ENCODE assay signal across 23 cellular contexts in genomic region chr4:22416403-22416802, GRCh38.
DNase-seq lines count a peak whose midpoint lies in the region; ATAC-seq and TF ChIP-seq lines count a peak whose summit lies in the region.
"Had no signal": no experiment of that assay in that cellular context is flagged by ENCODE, and none has a peak within 500 bp of the region (broad histone marks: within the 10 kb centered on the region; RNA-seq: fewer than 3 reads in every experiment).

No MANE protein-coding gene starts in this region.

- H3K4me3 ChIP-seq in AG10803 (ENCODE audit: low read length) = no peak overlapping the region
- H3K4me3 ChIP-seq: gastroesophageal sphincter, uterus had no signal

- peaks cover 35% of the 10 kb centered on the region for H3K4me1 Mint-ChIP-seq in activated T-helper 2 cell treated with anti-CD3 and anti-CD28 coated beads, Interferon-gamma antibody, Interleukin-2, Interleukin-4, amounts not matched to agents 10 μg/mL and 5 μg/mL and 100 μg/mL, durations not matched to agents 14 hours and 24 hours and 36 hours (ENCODE audit: low read depth)
- H3K4me1 Mint-ChIP-seq: activated B cell treated with CpG ODN at 0.5 μM for 24 hours, brain, neural crest cell had no signal

- ATAC-seq in GM21619 (IDR thresholded peaks at IDR 0.05; ENCODE audit: unreplicated experiment) = no peak
- ATAC-seq in HG02840 (IDR thresholded peaks at IDR 0.05; ENCODE audit: low FRiP score, unreplicated experiment) = no peak
- ATAC-seq: gastroesophageal sphincter, PC-3 had no signal

- peak overlapping the region; percentile 73 for H3K27ac Mint-ChIP-seq in activated T-helper 2 cell treated with anti-CD3 and anti-CD28 coated beads, Interferon-gamma antibody, Interleukin-2, Interleukin-4, amounts not matched to agents 10 μg/mL and 5 μg/mL and 100 μg/mL, durations not matched to agents 14 hours and 24 hours and 36 hours
- H3K27ac Mint-ChIP-seq: activated B cell treated with CpG ODN at 0.5 μM for 24 hours; activated naive CD8-positive, alpha-beta T cell treated with anti-CD3 and anti-CD28 coated beads, Interleukin-2, amount 10 ng/mL, durations not matched to agents 7 days and 5 days; mesothelial cell of epicardium had no signal

- TF ChIP-seq CTCF in AG10803 (conservative IDR thresholded peaks at IDR 0.05; ENCODE audit: low read length) = no peak

- H3K36me3 Mint-ChIP-seq in activated T-helper 2 cell treated with anti-CD3 and anti-CD28 coated beads, Interferon-gamma antibody, Interleukin-2, Interleukin-4, amounts not matched to agents 10 μg/mL and 5 μg/mL and 100 μg/mL, durations not matched to agents 14 hours and 24 hours and 36 hours (ENCODE audit: low read depth) = peaks cover 56% of the 10 kb centered on the region
- H3K36me3 Mint-ChIP-seq: activated naive CD8-positive, alpha-beta T cell treated with anti-CD3 and anti-CD28 coated beads, Interleukin-2, amount 10 ng/mL, durations not matched to agents 7 days and 5 days had no signal

- DNase-seq in AG10803 (ENCODE audit: low read depth) = peak; percentile 1
- peak; percentile 30 for DNase-seq in KBM-7
- DNase-seq in activated T-helper 2 cell treated with anti-CD3 and anti-CD28 coated beads, Interferon-gamma antibody, Interleukin-2, Interleukin-4, amounts not matched to agents 10 μg/mL and 5 μg/mL and 100 μg/mL, durations not matched to agents 14 hours and 24 hours and 36 hours (ENCODE audit: low spot score) = no peak
- DNase-seq in left kidney (ENCODE audit: low read depth, low spot score) = peak; percentile 17
- no peak for DNase-seq in HCEC 1CT
- DNase-seq in NK-92 (lab: John Stamatoyannopoulos, UW; ENCODE audit: unreplicated experiment) = no peak
- DNase-seq: ACHN; activated B cell treated with CpG ODN at 0.5 μM for 24 hours; activated CD8-positive, alpha-beta memory T cell treated with anti-CD3 and anti-CD28 coated beads for 24 hours; activated naive CD8-positive, alpha-beta T cell treated with anti-CD3 and anti-CD28 coated beads, Interleukin-2, amount 10 ng/mL, durations not matched to agents 7 days and 5 days; NCI-H2029 treated with DMSO at 0.1 percent for 48 hours; NCI-H526; PC-3; SIG-M5; stimulated activated CD8-positive, alpha-beta memory T cell treated with anti-CD3 and anti-CD28 coated beads, Interleukin-4, amount 100 ng/mL, for 48 hours; T-helper 1 cell; uterus had no signal

- no peaks in the 10 kb centered on the region for H3K9me3 Mint-ChIP-seq in activated T-helper 2 cell treated with anti-CD3 and anti-CD28 coated beads, Interferon-gamma antibody, Interleukin-2, Interleukin-4, amounts not matched to agents 10 μg/mL and 5 μg/mL and 100 μg/mL, durations not matched to agents 14 hours and 24 hours and 36 hours
- H3K9me3 Mint-ChIP-seq: activated B cell treated with CpG ODN at 0.5 μM for 24 hours; activated naive CD8-positive, alpha-beta T cell treated with anti-CD3 and anti-CD28 coated beads, Interleukin-2, amount 10 ng/mL, durations not matched to agents 7 days and 5 days; brain; mesothelial cell of epicardium; neural crest cell had no signal

- peak overlapping the region; percentile 53 for H3K4me3 Mint-ChIP-seq in activated T-helper 2 cell treated with anti-CD3 and anti-CD28 coated beads, Interferon-gamma antibody, Interleukin-2, Interleukin-4, amounts not matched to agents 10 μg/mL and 5 μg/mL and 100 μg/mL, durations not matched to agents 14 hours and 24 hours and 36 hours (ENCODE audit: low read depth)
- H3K4me3 Mint-ChIP-seq: activated B cell treated with CpG ODN at 0.5 μM for 24 hours; activated naive CD8-positive, alpha-beta T cell treated with anti-CD3 and anti-CD28 coated beads, Interleukin-2, amount 10 ng/mL, durations not matched to agents 7 days and 5 days; brain; mesothelial cell of epicardium; neural crest cell had no signal

- no peaks in the 10 kb centered on the region for H3K27me3 Mint-ChIP-seq in activated T-helper 2 cell treated with anti-CD3 and anti-CD28 coated beads, Interferon-gamma antibody, Interleukin-2, Interleukin-4, amounts not matched to agents 10 μg/mL and 5 μg/mL and 100 μg/mL, durations not matched to agents 14 hours and 24 hours and 36 hours (ENCODE audit: low read depth)
- H3K27me3 Mint-ChIP-seq: activated B cell treated with CpG ODN at 0.5 μM for 24 hours; activated naive CD8-positive, alpha-beta T cell treated with anti-CD3 and anti-CD28 coated beads, Interleukin-2, amount 10 ng/mL, durations not matched to agents 7 days and 5 days had no signal

- intact Hi-C loops in activated T-helper 2 cell treated with anti-CD3 and anti-CD28 coated beads, Interferon-gamma antibody, Interleukin-2, Interleukin-4, amounts not matched to agents 10 μg/mL and 5 μg/mL and 100 μg/mL, durations not matched to agents 14 hours and 24 hours and 36 hours (cut with micrococcal nuclease) = loop anchor here (2.0 to 5.0 kb wide), 5 partner anchors 18 to 256 kb away; no protein-coding TSS in a partner anchor

- in situ Hi-C loops in KBM-7 (cut with MboI; ENCODE audit: low pct_unique_long_range_greater_than_20kb, low sequenced_read_pairs) = loop anchor here (25.0 kb wide), 1 partner anchor 271 kb away; the partner anchor contains the start of gene GBA3

Comparison
In these comparisons a context has a peak if more than half of its experiments do, and no peak if none do; other contexts are left out.
1. DNase-seq: peak in AG10803 (single experiment), KBM-7 (single experiment) and left kidney (single experiment); none in activated T-helper 2 cell treated with anti-CD3 and anti-CD28 coated beads, Interferon-gamma antibody, Interleukin-2, Interleukin-4, amounts not matched to agents 10 μg/mL and 5 μg/mL and 100 μg/mL, durations not matched to agents 14 hours and 24 hours and 36 hours (single experiment), HCEC 1CT (single experiment) and NK-92 (single experiment).